Comparison of ENCODE assay signal across 23 cellular contexts in genomic region chr4:150216725-150217124, GRCh38.
DNase-seq lines count a peak whose midpoint lies in the region; ATAC-seq and TF ChIP-seq lines count a peak whose summit lies in the region.
"Had no signal": no experiment of that assay in that cellular context is flagged by ENCODE, and none has a peak within 500 bp of the region (broad histone marks: within the 10 kb centered on the region; RNA-seq: fewer than 3 reads in every experiment).

No MANE protein-coding gene starts in this region.

- no peak for TF ChIP-seq EP300 in SK-N-SH (IDR thresholded peaks at IDR 0.05; ENCODE audit: borderline replicate concordance in 1 of 2, low read depth in 1 of 2, low read length in 1 of 2)

- H3K9me2 ChIP-seq in SK-N-SH = no peaks in the 10 kb centered on the region

- H3K79me2 ChIP-seq in SK-N-SH (ENCODE audit: insufficient read depth) (peaks cover 5% of the 10 kb centered on the region; the same call in 1 of the 2 replicates), neural progenitor cell (ENCODE audit: low read depth) (no peaks in the 10 kb centered on the region)

- H3F3A ChIP-seq in SK-N-SH (replicated peaks; ENCODE audit: insufficient read depth) = peaks cover 12% of the 10 kb centered on the region
- no peaks in the 10 kb centered on the region for H3F3A ChIP-seq in neural progenitor cell (ENCODE audit: low read depth)

- H3K4me1 Mint-ChIP-seq in neural progenitor cell = peaks cover 20% of the 10 kb centered on the region
- H3K4me1 Mint-ChIP-seq: activated CD4-positive, alpha-beta memory T cell treated with anti-CD3 and anti-CD28 coated beads, Interleukin-2, amount 10 ng/mL, durations not matched to agents 7 days and 5 days; activated naive CD8-positive, alpha-beta T cell treated with anti-CD3 and anti-CD28 coated beads, Interleukin-2, amount 50 U/mL, for 24 hours had no signal

- no peak for TF ChIP-seq RAD21 in SK-N-SH (IDR thresholded peaks at IDR 0.05; ENCODE audit: low read length)

- H3K27me3 ChIP-seq in SK-N-SH (ENCODE audit: insufficient read depth) (no peaks in the 10 kb centered on the region), neural progenitor cell (no peaks in the 10 kb centered on the region)
- H3K27me3 ChIP-seq: body of pancreas, esophagus squamous epithelium, pancreas, right lobe of liver had no signal

- H3K4me2 ChIP-seq in SK-N-SH = 0 out of 2 replicates have a peak overlapping the region, but pooled peaks have one; percentile 19
- H3K4me2 ChIP-seq in neural progenitor cell = no peak overlapping the region

- CTCF ChIA-PET in SK-N-SH (lab: Yijun Ruan, JAX) = interaction anchor here (1.1 to 4.2 kb wide), 9 partner anchors 7 to 235 kb away, joined by 3 to 20 read pairs (median 4); no protein-coding TSS in a partner anchor

- H3K36me3 ChIP-seq in SK-N-SH (replicated peaks in 1 of 2; ENCODE audit: control insufficient read depth in 1 of 2, insufficient read depth in 2 of 2, low read length in 1 of 2) (peaks cover 3 to 19% of the 10 kb centered on the region in 2 experiments), neural progenitor cell (no peaks in the 10 kb centered on the region)
- H3K36me3 ChIP-seq: esophagus squamous epithelium, pancreas, right lobe of liver, thoracic aorta had no signal

- H3K4me1 ChIP-seq in SK-N-SH (ENCODE audit: control insufficient read depth in 1 of 2, insufficient read depth in 2 of 2, low read depth in 1 of 2, low read length in 1 of 2) (peaks cover 0 to 22% of the 10 kb centered on the region in 2 experiments; a peak in 3 of 4 replicates), neural progenitor cell (peaks cover 12% of the 10 kb centered on the region)
- H3K4me1 ChIP-seq: right lobe of liver had no signal

- peaks cover 5% of the 10 kb centered on the region for H3K36me3 Mint-ChIP-seq in neural progenitor cell
- H3K36me3 Mint-ChIP-seq: CD8-positive, alpha-beta T cell had no signal

- H3K9me3 ChIP-seq in SK-N-SH (no peaks in the 10 kb centered on the region), neural progenitor cell (ENCODE audit: low read depth) (no peaks in the 10 kb centered on the region)
- H3K9me3 ChIP-seq: body of pancreas, esophagus squamous epithelium, pancreas, right lobe of liver, thoracic aorta had no signal

- H3K4me3 ChIP-seq in SK-N-SH (ENCODE audit: low read depth in 2 of 2, low read length in 1 of 2) (no peak overlapping the region), neural progenitor cell (no peak overlapping the region)
- H3K4me3 ChIP-seq: body of pancreas, esophagus squamous epithelium, lung, pancreas, right lobe of liver, thoracic aorta had no signal

- no peak for TF ChIP-seq CTCF in SK-N-SH (IDR thresholded peaks at IDR 0.05)
- no peak for TF ChIP-seq CTCF in neural progenitor cell (IDR thresholded peaks at IDR 0.05)

- no peaks in the 10 kb centered on the region for H3K9me3 Mint-ChIP-seq in neural progenitor cell
- H3K9me3 Mint-ChIP-seq: activated CD4-positive, alpha-beta memory T cell treated with anti-CD3 and anti-CD28 coated beads, Interleukin-2, amount 10 ng/mL, durations not matched to agents 7 days and 5 days; activated naive CD8-positive, alpha-beta T cell treated with anti-CD3 and anti-CD28 coated beads, Interleukin-2, amount 50 U/mL, for 24 hours; CD8-positive, alpha-beta T cell had no signal

- POLR2A ChIA-PET in SK-N-SH (lab: Yijun Ruan, JAX) = no interaction called here

- H3K4me3 Mint-ChIP-seq in neural progenitor cell = no peak overlapping the region
- H3K4me3 Mint-ChIP-seq: activated CD4-positive, alpha-beta memory T cell treated with anti-CD3 and anti-CD28 coated beads, Interleukin-2, amount 10 ng/mL, durations not matched to agents 7 days and 5 days; activated naive CD8-positive, alpha-beta T cell treated with anti-CD3 and anti-CD28 coated beads, Interleukin-2, amount 50 U/mL, for 24 hours; CD8-positive, alpha-beta T cell had no signal

- H3K27ac Mint-ChIP-seq in neural progenitor cell = no peak overlapping the region
- H3K27ac Mint-ChIP-seq: activated CD4-positive, alpha-beta memory T cell treated with anti-CD3 and anti-CD28 coated beads, Interleukin-2, amount 10 ng/mL, durations not matched to agents 7 days and 5 days; activated naive CD8-positive, alpha-beta T cell treated with anti-CD3 and anti-CD28 coated beads, Interleukin-2, amount 50 U/mL, for 24 hours; CD8-positive, alpha-beta T cell had no signal

- H4K20me1 ChIP-seq in SK-N-SH (ENCODE audit: insufficient read depth) = no peaks in the 10 kb centered on the region
- H4K20me1 ChIP-seq in neural progenitor cell (ENCODE audit: low read depth) = no peaks in the 10 kb centered on the region

- H3K27ac ChIP-seq in SK-N-SH (ENCODE audit: low read depth in 2 of 2, low read length in 1 of 2) (peak overlapping the region; percentile 50 to 56; a peak in 3 of 4 replicates), neural progenitor cell (no peak overlapping the region)
- H3K27ac ChIP-seq: body of pancreas, pancreas, right lobe of liver had no signal

- no peak overlapping the region for H2AFZ ChIP-seq in SK-N-SH (ENCODE audit: low read depth)
- peak overlapping the region; percentile 47 for H2AFZ ChIP-seq in neural progenitor cell (replicated peaks)

- no peak for DNase-seq in SK-N-SH
- DNase-seq in globus pallidus (ENCODE audit: low spot score) = peak; percentile 92
- DNase-seq in neural progenitor cell (ENCODE audit: low spot score) = no peak
- DNase-seq in NCI-H774 (lab: John Stamatoyannopoulos, UW) = no peak
- no peak for DNase-seq in activated naive CD4-positive, alpha-beta T cell (lab: John Stamatoyannopoulos, UW)
- no peak for DNase-seq in HuH-7.5 (ENCODE audit: low spot score)
- DNase-seq: activated CD4-positive, alpha-beta memory T cell treated with anti-CD3 and anti-CD28 coated beads, Interleukin-2, amount 10 ng/mL, durations not matched to agents 7 days and 5 days; activated effector memory CD4-positive, alpha-beta T cell treated with anti-CD3 and anti-CD28 coated beads, Interleukin-2, amount 50 U/mL, for 16 hours; activated naive CD8-positive, alpha-beta T cell treated with anti-CD3 and anti-CD28 coated beads, Interleukin-2, amount 50 U/mL, for 24 hours; activated T-cell treated with anti-CD3 and anti-CD28 coated beads for 4 hours; AML-193; CD8-positive, alpha-beta T cell; esophagus squamous epithelium; pancreas; right lobe of liver; stimulated activated CD4-positive, alpha-beta T cell treated with anti-CD3 and anti-CD28 coated beads, Interleukin-4, amount 100 ng/mL, for 4 hours; stimulated activated naive CD4-positive, alpha-beta T cell; SW 1271 had no signal

- WGBS in SK-N-SH (ENCODE audit: low lambda C conversion rate) = 86% methylated on average over 5 of the region's 5 CpGs

- H3K9ac ChIP-seq in SK-N-SH (peak overlapping the region; percentile 6; the same call in 1 of the 2 replicates), neural progenitor cell (no peak overlapping the region)

- no peak for ATAC-seq in HG03571 (IDR thresholded peaks at IDR 0.05; ENCODE audit: unreplicated experiment)
- ATAC-seq: activated CD4-positive, CD25-positive, alpha-beta regulatory T cell treated with anti-CD3 and anti-CD28 coated beads, Interleukin-2, amount 50 U/mL, for 24 hours; activated naive CD8-positive, alpha-beta T cell treated with anti-CD3 and anti-CD28 coated beads, Interleukin-2, amount 50 U/mL, for 24 hours; body of pancreas; CD8-positive, alpha-beta T cell had no signal

- H3K27me3 Mint-ChIP-seq in neural progenitor cell (ENCODE audit: insufficient read depth, low read depth) = peaks cover 3% of the 10 kb centered on the region

TF ChIP-seq in SK-N-SH, 30 proteins besides CTCF, POLR2A, EP300 and RAD21:
- TF ChIP-seq REST (IDR thresholded peaks at IDR 0.05; ENCODE audit: low read depth, low read length) (no peak), JUND (IDR thresholded peaks at IDR 0.05) (no peak), IRF3 (IDR thresholded peaks at IDR 0.05; ENCODE audit: low read depth, low read length) (no peak), GATA2 (CRISPR knock-in tag; IDR thresholded peaks at IDR 0.05) (no peak), EZH2phosphoT487 (IDR thresholded peaks at IDR 0.05; ENCODE audit: borderline replicate concordance, low read depth) (no peak), RFX5 (IDR thresholded peaks at IDR 0.05; ENCODE audit: low read length) (no peak)
TF ChIP-seq in SK-N-SH: peak in this region for 0.
